In genomic region chr16:84562174-84562815, GRCh38 we compare ENCODE assay signal across 13 cellular contexts. TPM values are rescaled to one million over a fixed set of nuclear protein-coding genes. Genes with fewer than 3 reads are reported as not detected.
DNase-seq lines count a peak whose midpoint lies in the region; ATAC-seq and TF ChIP-seq lines count a peak whose summit lies in the region.
"Had no signal": no experiment of that assay in that cellular context is flagged by ENCODE, and none has a peak within 500 bp of the region (broad histone marks: within the 10 kb centered on the region; RNA-seq: fewer than 3 reads in every experiment).

No MANE protein-coding gene starts in this region.

- CTCF ChIA-PET in OCI-LY7 (lab: Charles Lee; ENCODE audit: unreplicated experiment): interaction anchor here (0.6 kb wide), 1 partner anchor 208 kb away, joined by 3 read pairs; no protein-coding TSS in a partner anchor

- no peaks in the 10 kb centered on the region for H3K9me2 ChIP-seq in GM23338 (ENCODE audit: insufficient read depth)
- no peaks in the 10 kb centered on the region for H3K9me2 ChIP-seq in OCI-LY7 (ENCODE audit: insufficient read depth, low read length)

- H3K27ac Mint-ChIP-seq in activated naive CD8-positive, alpha-beta T cell treated with anti-CD3 and anti-CD28 coated beads, Interleukin-2, amount 50 U/mL, for 24 hours: no peak overlapping the region
- H3K27ac Mint-ChIP-seq in activated naive CD8-positive, alpha-beta T cell treated with anti-CD3 and anti-CD28 coated beads for 36 hours: no peak overlapping the region
- no peak overlapping the region; the same call in 1 of the 2 replicates for H3K27ac Mint-ChIP-seq in GM23338
- H3K27ac Mint-ChIP-seq in stimulated activated naive B cell treated with anti-CD40 and anti-IgM and Interleukin-4, amounts not matched to agents 10 μg/mL and 1 μg/mL and 100 μg/mL, for 72 hours: peak overlapping the region; percentile 87

- no peak for DNase-seq in activated naive CD8-positive, alpha-beta T cell treated with anti-CD3 and anti-CD28 coated beads, Interleukin-2, amount 50 U/mL, for 24 hours
- DNase-seq in activated naive CD8-positive, alpha-beta T cell treated with anti-CD3 and anti-CD28 coated beads for 36 hours: no peak
- DNase-seq in GM23338 (ENCODE audit: low spot score): no peak
- peak; percentile 24 for DNase-seq in OCI-LY7 (ENCODE audit: low spot score)
- peak; percentile 60 for DNase-seq in stimulated activated naive B cell treated with anti-CD40 and anti-IgM and Interleukin-4, amounts not matched to agents 10 μg/mL and 1 μg/mL and 100 μg/mL, for 72 hours
- DNase-seq in uterus: no peak
- DNase-seq in stomach: no peak
- no peak for DNase-seq in epidermal melanocyte (ENCODE audit: insufficient read length, low spot score)
- DNase-seq: activated CD8-positive, alpha-beta T cell treated with anti-CD3 and anti-CD28 coated beads for 36 hours; effector CD8-positive, alpha-beta T cell; mesenchymal stem cell; NCI-H510A treated with DMSO at 0.1 percent for 48 hours had no signal

- H3K4me2 ChIP-seq in GM23338 (no peak overlapping the region), OCI-LY7 (ENCODE audit: low read length) (no peak overlapping the region)
- H3K4me2 ChIP-seq: A549 had no signal

- ATAC-seq in activated naive CD8-positive, alpha-beta T cell treated with anti-CD3 and anti-CD28 coated beads, Interleukin-2, amount 50 U/mL, for 24 hours: peak; percentile 9
- ATAC-seq in GM23338: no peak
- peak; percentile 94 to 96 for ATAC-seq in stimulated activated naive B cell treated with anti-CD40 and anti-IgM and Interleukin-4, amounts not matched to agents 10 μg/mL and 1 μg/mL and 100 μg/mL, for 72 hours (replicated peaks)

- peaks cover 4% of the 10 kb centered on the region; the same call in 1 of the 2 replicates for H3F3A ChIP-seq in GM23338 (replicated peaks; ENCODE audit: low read depth)

- H3K27me3 Mint-ChIP-seq in activated naive CD8-positive, alpha-beta T cell treated with anti-CD3 and anti-CD28 coated beads, Interleukin-2, amount 50 U/mL, for 24 hours: no peaks in the 10 kb centered on the region
- H3K27me3 Mint-ChIP-seq in activated naive CD8-positive, alpha-beta T cell treated with anti-CD3 and anti-CD28 coated beads for 36 hours: no peaks in the 10 kb centered on the region
- peaks cover 26% of the 10 kb centered on the region for H3K27me3 Mint-ChIP-seq in GM23338 (ENCODE audit: insufficient read depth, low read depth, poor library complexity)
- H3K27me3 Mint-ChIP-seq in stimulated activated naive B cell treated with anti-CD40 and anti-IgM and Interleukin-4, amounts not matched to agents 10 μg/mL and 1 μg/mL and 100 μg/mL, for 72 hours: no peaks in the 10 kb centered on the region
- H3K27me3 Mint-ChIP-seq: activated CD8-positive, alpha-beta T cell treated with anti-CD3 and anti-CD28 coated beads for 36 hours had no signal

- H3K4me1 ChIP-seq in GM23338 (ENCODE audit: insufficient read depth) (peaks cover 36% of the 10 kb centered on the region), OCI-LY7 (ENCODE audit: insufficient read depth, low read length, poor library complexity, severe bottlenecking) (no peaks in the 10 kb centered on the region), uterus (no peaks in the 10 kb centered on the region), stomach (peaks cover 0 to 31% (median 22%) of the 10 kb centered on the region in 4 donors)
- H3K4me1 ChIP-seq: A549 had no signal

- no peaks in the 10 kb centered on the region for H3K9me3 Mint-ChIP-seq in activated naive CD8-positive, alpha-beta T cell treated with anti-CD3 and anti-CD28 coated beads, Interleukin-2, amount 50 U/mL, for 24 hours
- no peaks in the 10 kb centered on the region for H3K9me3 Mint-ChIP-seq in activated naive CD8-positive, alpha-beta T cell treated with anti-CD3 and anti-CD28 coated beads for 36 hours
- H3K9me3 Mint-ChIP-seq in GM23338: no peaks in the 10 kb centered on the region
- H3K9me3 Mint-ChIP-seq in stimulated activated naive B cell treated with anti-CD40 and anti-IgM and Interleukin-4, amounts not matched to agents 10 μg/mL and 1 μg/mL and 100 μg/mL, for 72 hours: peaks cover 0 to 2% of the 10 kb centered on the region in 2 donors
- H3K9me3 Mint-ChIP-seq: activated CD8-positive, alpha-beta T cell treated with anti-CD3 and anti-CD28 coated beads for 36 hours had no signal

- H3K4me3 ChIP-seq in GM23338 (no peak overlapping the region), OCI-LY7 (ENCODE audit: low read depth, low read length, poor library complexity, severe bottlenecking) (no peak overlapping the region), uterus (no peak overlapping the region), stomach (no peak overlapping the region)
- H3K4me3 ChIP-seq: A549 had no signal

- peaks cover 14% of the 10 kb centered on the region for H3K4me1 Mint-ChIP-seq in activated naive CD8-positive, alpha-beta T cell treated with anti-CD3 and anti-CD28 coated beads, Interleukin-2, amount 50 U/mL, for 24 hours
- no peaks in the 10 kb centered on the region for H3K4me1 Mint-ChIP-seq in activated naive CD8-positive, alpha-beta T cell treated with anti-CD3 and anti-CD28 coated beads for 36 hours
- peaks cover 59% of the 10 kb centered on the region for H3K4me1 Mint-ChIP-seq in GM23338
- H3K4me1 Mint-ChIP-seq in stimulated activated naive B cell treated with anti-CD40 and anti-IgM and Interleukin-4, amounts not matched to agents 10 μg/mL and 1 μg/mL and 100 μg/mL, for 72 hours: peaks cover 27 to 44% of the 10 kb centered on the region in 2 donors

- H4K20me1 ChIP-seq in GM23338 (replicated peaks; ENCODE audit: insufficient read depth) (no peaks in the 10 kb centered on the region), OCI-LY7 (ENCODE audit: insufficient read depth, low read length) (no peaks in the 10 kb centered on the region)

- H3K4me3 Mint-ChIP-seq in activated naive CD8-positive, alpha-beta T cell treated with anti-CD3 and anti-CD28 coated beads, Interleukin-2, amount 50 U/mL, for 24 hours: no peak overlapping the region
- no peak overlapping the region for H3K4me3 Mint-ChIP-seq in activated naive CD8-positive, alpha-beta T cell treated with anti-CD3 and anti-CD28 coated beads for 36 hours
- H3K4me3 Mint-ChIP-seq in GM23338: no peak overlapping the region
- peak overlapping the region in 1 of 2 donors; percentile 41 for H3K4me3 Mint-ChIP-seq in stimulated activated naive B cell treated with anti-CD40 and anti-IgM and Interleukin-4, amounts not matched to agents 10 μg/mL and 1 μg/mL and 100 μg/mL, for 72 hours
- H3K4me3 Mint-ChIP-seq: activated CD8-positive, alpha-beta T cell treated with anti-CD3 and anti-CD28 coated beads for 36 hours had no signal

- TF ChIP-seq CTCF in GM23338 (conservative IDR thresholded peaks at IDR 0.05; ENCODE audit: low read depth in 2 of 2) (no peak), OCI-LY7 (conservative IDR thresholded peaks at IDR 0.05; ENCODE audit: low read length) (no peak), uterus (IDR thresholded peaks at IDR 0.05) (no peak), stomach (IDR thresholded peaks at IDR 0.05) (no peak)

- H3K36me3 ChIP-seq in GM23338 (ENCODE audit: insufficient read depth) (no peaks in the 10 kb centered on the region), OCI-LY7 (ENCODE audit: insufficient read depth, low read length) (peaks cover 57% of the 10 kb centered on the region), uterus (no peaks in the 10 kb centered on the region), stomach (peaks cover 28 to 47% (median 35%) of the 10 kb centered on the region in 4 donors)

- H3K79me2 ChIP-seq in GM23338 (replicated peaks; ENCODE audit: insufficient read depth): no peaks in the 10 kb centered on the region
- no peaks in the 10 kb centered on the region for H3K79me2 ChIP-seq in OCI-LY7 (ENCODE audit: insufficient read depth, low read depth, low read length)

- H2AFZ ChIP-seq in GM23338 (no peak overlapping the region), OCI-LY7 (ENCODE audit: low read length) (no peak overlapping the region)

- POLR2A ChIA-PET in OCI-LY7 (lab: Charles Lee): interaction anchor here (0.6 to 1.6 kb wide), 2 partner anchors 20 to 37 kb away, joined by 3 to 6 read pairs; no protein-coding TSS in a partner anchor

- 70 to 81% (median 72%) methylated on average over 16 of the region's 16 CpGs for WGBS in stomach, 5 donors

- intact Hi-C loops in OCI-LY7 (cut with micrococcal nuclease; ENCODE audit: unreplicated experiment): no loop called here
- intact Hi-C loops in uterus (cut with DNase I; ENCODE audit: low total_unique reads): no loop called here
- intact Hi-C loops in stomach (cut with DNase I; ENCODE audit: low total_unique reads): no loop called here

- TF ChIP-seq POLR2A in uterus (IDR thresholded peaks at IDR 0.05) (no peak), stomach (IDR thresholded peaks at IDR 0.05) (no peak)

- H3K36me3 Mint-ChIP-seq in activated naive CD8-positive, alpha-beta T cell treated with anti-CD3 and anti-CD28 coated beads, Interleukin-2, amount 50 U/mL, for 24 hours (ENCODE audit: low read depth): peaks cover 29% of the 10 kb centered on the region
- peaks cover 29% of the 10 kb centered on the region for H3K36me3 Mint-ChIP-seq in activated naive CD8-positive, alpha-beta T cell treated with anti-CD3 and anti-CD28 coated beads for 36 hours
- H3K36me3 Mint-ChIP-seq in GM23338 (ENCODE audit: low read depth): peaks cover 24% of the 10 kb centered on the region
- peaks cover 46 to 55% of the 10 kb centered on the region in 2 donors for H3K36me3 Mint-ChIP-seq in stimulated activated naive B cell treated with anti-CD40 and anti-IgM and Interleukin-4, amounts not matched to agents 10 μg/mL and 1 μg/mL and 100 μg/mL, for 72 hours

- H3K27me3 ChIP-seq in GM23338 (ENCODE audit: insufficient read depth) (no peaks in the 10 kb centered on the region), uterus (no peaks in the 10 kb centered on the region), stomach (peaks cover 0 to 5% (median 0%) of the 10 kb centered on the region in 3 donors)

- TF ChIP-seq EP300 in stomach (IDR thresholded peaks at IDR 0.05): no peak

- H3K9me3 ChIP-seq in OCI-LY7 (ENCODE audit: low read length): no peaks in the 10 kb centered on the region
- H3K9me3 ChIP-seq in uterus: no peaks in the 10 kb centered on the region
- H3K9me3 ChIP-seq in stomach: no peaks in the 10 kb centered on the region
- H3K9me3 ChIP-seq: A549 had no signal

- H3K27ac ChIP-seq in GM23338 (ENCODE audit: low read depth) (peak overlapping the region; percentile 57), OCI-LY7 (ENCODE audit: low read depth, low read length, poor library complexity, severe bottlenecking) (peak overlapping the region; percentile 1), uterus (no peak overlapping the region), stomach (no peak overlapping the region)
- H3K27ac ChIP-seq: A549 had no signal

- no TSS peak for BruUV-seq in OCI-LY7 (replicated peaks; lab: Mats Ljungman, UMichigan)

RNA-seq across cellular contexts. Expression of gene COTL1, which starts 55.6 kb away (rescaled TPM):
- total RNA-seq in activated naive CD8-positive, alpha-beta T cell treated with anti-CD3 and anti-CD28 coated beads for 36 hours: 100 to 1,000 TPM; 588 to 605 TPM
- total RNA-seq in GM23338 (2014; rRNA removed; shearing (Covaris generic)): 111 and 117 TPM in 2 replicates
- 165 and 166 TPM in 2 replicates for polyA plus RNA-seq in GM23338 (2016; fragmentation: Nextera tagmentation; extraction: Ambion mirVana)
- 119 and 125 TPM in 2 replicates for total RNA-seq in OCI-LY7 (2014; rRNA removed; shearing (Covaris generic))
- total RNA-seq in OCI-LY7 (2022): 214 and 232 TPM in 2 replicates
- total RNA-seq in uterus: 10 to 100 TPM; 19.1 to 66.9 (median 29.4) TPM
- total RNA-seq in stomach: 100 to 1,000 TPM in 3 of 5 donors, 10 to 100 TPM in 2; 40.3 to 184 (median 173) TPM
- 100 to 1,000 TPM in 2 of 3 donors, 10 to 100 TPM in 1; 52.7 to 187 (median 184) TPM for polyA plus RNA-seq in stomach

RNA-seq across cellular contexts. Expression of gene MEAK7, which starts 57.8 kb away (rescaled TPM):
- total RNA-seq in activated naive CD8-positive, alpha-beta T cell treated with anti-CD3 and anti-CD28 coated beads for 36 hours: 10 to 100 TPM; 10.4 to 11.3 TPM
- 16.9 and 17.2 TPM in 2 replicates for total RNA-seq in GM23338 (2014; rRNA removed; shearing (Covaris generic))
- 7.5 and 7.9 TPM in 2 replicates for polyA plus RNA-seq in GM23338 (2016; fragmentation: Nextera tagmentation; extraction: Ambion mirVana)
- total RNA-seq in OCI-LY7 (2014; rRNA removed; shearing (Covaris generic)): 9.6 and 12.0 TPM in 2 replicates
- 20.5 and 23.3 TPM in 2 replicates for total RNA-seq in OCI-LY7 (2022)
- 10 to 100 TPM; 11.3 to 26.8 (median 21.4) TPM for total RNA-seq in uterus
- 10 to 100 TPM in 2 of 5 donors, 1 to 10 TPM in 3; 5.8 to 21.1 (median 9.4) TPM for total RNA-seq in stomach
- 1 to 10 TPM; 3.9 to 7.0 (median 6.8) TPM for polyA plus RNA-seq in stomach

Comparison
In these comparisons a context has a peak if more than half of its experiments do, and no peak if none do; other contexts are left out.
1. DNase-seq: peak in OCI-LY7 (single experiment) and stimulated activated naive B cell treated with anti-CD40 and anti-IgM and Interleukin-4, amounts not matched to agents 10 μg/mL and 1 μg/mL and 100 μg/mL, for 72 hours (single experiment); none in activated naive CD8-positive, alpha-beta T cell treated with anti-CD3 and anti-CD28 coated beads, Interleukin-2, amount 50 U/mL, for 24 hours (single experiment), activated naive CD8-positive, alpha-beta T cell treated with anti-CD3 and anti-CD28 coated beads for 36 hours (single experiment), GM23338 (single experiment), uterus (0 of 2), stomach (single experiment) and epidermal melanocyte (single experiment).
2. H3K27ac ChIP-seq: peak in GM23338 (single experiment) and OCI-LY7 (single experiment); none in uterus (0 of 2) and stomach (0 of 5).